ENCODE assay signal across 8 cellular contexts in the genomic region with DNA sequence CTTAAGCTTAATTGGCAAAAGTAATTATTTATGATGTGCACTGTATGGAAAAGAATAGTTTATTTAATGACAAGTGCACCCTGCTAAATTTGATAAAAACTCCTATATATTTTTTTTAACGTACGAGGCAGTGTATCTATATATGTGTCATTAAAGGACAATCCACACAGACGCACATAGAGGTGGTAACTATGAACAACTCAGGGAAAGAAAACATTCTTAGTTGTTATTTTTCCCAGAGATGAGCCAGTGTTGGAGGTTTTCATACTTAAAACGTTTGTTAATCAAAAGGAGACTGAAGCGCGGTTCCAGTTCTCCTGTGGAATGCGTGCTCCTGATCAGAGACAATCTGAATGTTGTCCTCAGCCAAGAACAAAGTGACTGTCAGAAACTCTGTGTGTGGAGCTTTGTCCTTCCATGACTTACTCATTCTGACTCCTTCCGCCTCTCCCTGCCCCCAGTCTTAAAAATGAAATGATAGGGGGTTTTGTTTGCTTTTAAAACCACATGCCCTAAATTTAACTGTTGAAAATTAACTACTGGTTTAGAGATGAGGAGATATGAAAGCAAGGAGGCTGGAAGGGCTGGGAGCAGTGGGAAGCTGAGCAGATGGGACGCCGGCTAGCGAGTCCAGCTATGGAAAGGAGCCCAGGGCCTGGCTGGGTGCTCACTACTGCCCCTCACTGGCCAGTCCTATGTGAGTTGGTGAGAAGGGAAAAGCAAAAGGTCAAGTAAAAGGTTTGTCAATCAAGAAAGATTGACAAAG.
DNase-seq lines count a peak whose midpoint lies in the region; ATAC-seq and TF ChIP-seq lines count a peak whose summit lies in the region.

No MANE protein-coding gene starts in this region.

- H3K27ac ChIP-seq in left lung: peak overlapping the region; percentile 57 to 78
- peak overlapping the region in 3 of 4 donors; percentile 24 to 80 (median 79) for H3K27ac ChIP-seq in tibial nerve

- H3K4me3 ChIP-seq in AG09309 (ENCODE audit: control insufficient read depth, low read depth, low read length): peak overlapping the region; percentile 10
- peak overlapping the region in 1 of 2 donors; percentile 39 for H3K4me3 ChIP-seq in cardiac fibroblast (replicated peaks in 1 of 2; ENCODE audit: low read depth in 2 of 2, low read length in 2 of 2)
- no peak overlapping the region for H3K4me3 ChIP-seq in left lung
- H3K4me3 ChIP-seq in tibial nerve: peak overlapping the region in 3 of 4 donors; percentile 1 to 25 (median 8)

- intact Hi-C loops in left lung (cut with DNase I): no loop called here

- H3K9me3 ChIP-seq in left lung (no peaks in the 10 kb centered on the region), tibial nerve (no peaks in the 10 kb centered on the region)

- peak; percentile 80 for ATAC-seq in left lung
- ATAC-seq in HG02938 (IDR thresholded peaks at IDR 0.05; ENCODE audit: unreplicated experiment): no peak

- TF ChIP-seq EP300 in tibial nerve (IDR thresholded peaks at IDR 0.05): peak in 1 of 2 donors; percentile 19

- H3K4me1 ChIP-seq in left lung (peaks cover 12 to 16% of the 10 kb centered on the region in 2 donors), tibial nerve (peaks cover 0 to 20% (median 12%) of the 10 kb centered on the region in 4 donors)

- DNase-seq in AG09309 (ENCODE audit: low read depth) (peak; percentile 65), HuH-7 (ENCODE audit: low spot score) (peak; percentile 89), cardiac fibroblast (ENCODE audit: low read depth in 2 of 2) (peak; percentile 77 to 84), left lung (peak in 1 of 2 donors; percentile 50), tibial nerve (ENCODE audit: low spot score in 2 of 2) (peak; percentile 39 to 54), NOMO-1 treated with dmso at 0.1 percent for 144 hours (lab: John Stamatoyannopoulos, UW; ENCODE audit: unreplicated experiment) (no peak)
- no peak for DNase-seq in activated T-cell treated with anti-CD3 and anti-CD28 coated beads, Interleukin-2, amount 50 U/mL, for 1 hour

- peak; percentile 93 for TF ChIP-seq CTCF in AG09309 (IDR thresholded peaks at IDR 0.05; ENCODE audit: control insufficient read depth, insufficient read depth, low read depth, low read length, missing control alignments)
- peak; percentile 95 for TF ChIP-seq CTCF in cardiac fibroblast (IDR thresholded peaks at IDR 0.05; ENCODE audit: low read depth, low read length)
- peak in 1 of 2 donors; percentile 44 for TF ChIP-seq CTCF in left lung (IDR thresholded peaks at IDR 0.05)
- TF ChIP-seq CTCF in tibial nerve (IDR thresholded peaks at IDR 0.05): peak; percentile 46 to 74 (median 57)

- H3K27me3 ChIP-seq in left lung (no peaks in the 10 kb centered on the region), tibial nerve (no peaks in the 10 kb centered on the region)

- TF ChIP-seq POLR2A in tibial nerve (IDR thresholded peaks at IDR 0.05): peak in 1 of 2 donors; percentile 11

- 18 to 27% methylated on average over 11 of the region's 11 CpGs for WGBS in tibial nerve, 2 donors

- peaks cover 0 to 22% of the 10 kb centered on the region in 2 donors for H3K36me3 ChIP-seq in left lung
- H3K36me3 ChIP-seq in tibial nerve: peaks cover 0 to 4% (median 0%) of the 10 kb centered on the region in 3 donors

Comparison
In these comparisons a context has a peak if more than half of its experiments do, and no peak if none do; other contexts are left out.
1. DNase-seq: peak in AG09309 (single experiment), HuH-7 (single experiment), cardiac fibroblast (2 of 2) and tibial nerve (2 of 2); none in activated T-cell treated with anti-CD3 and anti-CD28 coated beads, Interleukin-2, amount 50 U/mL, for 1 hour (single experiment) and NOMO-1 treated with dmso at 0.1 percent for 144 hours (single experiment).
2. H3K4me3 ChIP-seq: peak in AG09309 (single experiment) and tibial nerve (3 of 4); none in left lung (0 of 2).